24 cellular contexts compared by ENCODE assay signal in the genomic region with DNA sequence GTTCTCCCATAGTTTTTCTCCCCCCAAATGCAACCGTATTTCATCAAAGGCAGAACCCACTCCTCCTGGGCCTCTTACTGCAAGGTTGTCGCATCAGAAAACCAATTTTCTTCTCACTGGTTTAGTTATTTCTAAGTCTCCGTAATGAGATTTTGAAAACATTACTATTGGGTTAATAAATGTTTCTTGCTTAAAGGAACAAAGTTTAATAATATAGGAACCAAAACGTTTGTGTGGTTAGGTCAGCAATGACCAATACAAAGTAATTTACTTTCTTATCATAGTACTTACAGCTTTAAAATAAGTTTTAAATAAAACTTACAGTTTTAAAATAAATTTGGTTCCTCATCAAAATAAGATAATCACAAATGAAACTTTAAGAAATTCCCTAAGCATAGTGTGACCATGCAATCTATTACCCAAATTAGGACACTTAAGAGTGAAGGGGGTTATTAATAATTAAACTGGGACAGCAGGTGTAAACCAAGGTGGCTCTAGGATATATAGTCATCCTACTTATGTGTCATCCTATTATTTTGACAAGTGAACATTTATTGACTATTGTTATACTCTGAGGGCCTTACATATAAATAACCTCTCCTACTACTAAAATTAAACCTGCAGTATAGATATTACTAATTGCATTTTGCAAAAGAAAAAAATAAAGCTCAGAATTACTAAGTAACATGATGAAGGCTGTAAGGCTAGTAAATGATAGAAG.
DNase-seq lines count a peak whose midpoint lies in the region; ATAC-seq and TF ChIP-seq lines count a peak whose summit lies in the region.
"Had no signal": no experiment of that assay in that cellular context is flagged by ENCODE, and none has a peak within 500 bp of the region (broad histone marks: within the 10 kb centered on the region; RNA-seq: fewer than 3 reads in every experiment).

No MANE protein-coding gene starts in this region.

- H3K4me1 ChIP-seq in body of pancreas = no peaks in the 10 kb centered on the region

- H3K27ac ChIP-seq in body of pancreas = no peak overlapping the region
- H3K27ac ChIP-seq: GM23248, VCaP had no signal

- H3K4me3 Mint-ChIP-seq in activated T-cell treated with anti-CD3 and anti-CD28 coated beads, Interleukin-2, amount 50 U/mL, for 24 hours = no peak overlapping the region
- H3K4me3 Mint-ChIP-seq: central memory CD8-positive, alpha-beta T cell; dendritic cell treated with granulocyte-macrophage colony-stimulating factor and Interleukin-4, amounts not matched to agents 40 ng/mL and 50 ng/mL, for 4 days; natural killer cell had no signal

- H3K27me3 ChIP-seq in body of pancreas = no peaks in the 10 kb centered on the region

- no peaks in the 10 kb centered on the region for H3K4me1 Mint-ChIP-seq in activated T-cell treated with anti-CD3 and anti-CD28 coated beads, Interleukin-2, amount 50 U/mL, for 24 hours (ENCODE audit: low read depth)
- H3K4me1 Mint-ChIP-seq: central memory CD8-positive, alpha-beta T cell; natural killer cell had no signal

- H3K9me3 Mint-ChIP-seq in activated T-cell treated with anti-CD3 and anti-CD28 coated beads, Interleukin-2, amount 50 U/mL, for 24 hours = peaks cover 24% of the 10 kb centered on the region

- intact Hi-C loops in body of pancreas (cut with DNase I) = no loop called here

- H3K27ac Mint-ChIP-seq in activated T-cell treated with anti-CD3 and anti-CD28 coated beads, Interleukin-2, amount 50 U/mL, for 24 hours = no peak overlapping the region
- H3K27ac Mint-ChIP-seq: dendritic cell treated with granulocyte-macrophage colony-stimulating factor and Interleukin-4, amounts not matched to agents 40 ng/mL and 50 ng/mL, for 4 days; natural killer cell had no signal

- H3K27me3 Mint-ChIP-seq in activated T-cell treated with anti-CD3 and anti-CD28 coated beads, Interleukin-2, amount 50 U/mL, for 24 hours = no peaks in the 10 kb centered on the region
- H3K27me3 Mint-ChIP-seq: central memory CD8-positive, alpha-beta T cell; dendritic cell treated with granulocyte-macrophage colony-stimulating factor and Interleukin-4, amounts not matched to agents 40 ng/mL and 50 ng/mL, for 4 days had no signal

- no peaks in the 10 kb centered on the region for H3K36me3 ChIP-seq in body of pancreas (replicated peaks in 1 of 2; ENCODE audit: insufficient read depth in 1 of 2, low read depth in 2 of 2)

- peaks cover 16% of the 10 kb centered on the region for H3K36me3 Mint-ChIP-seq in activated T-cell treated with anti-CD3 and anti-CD28 coated beads, Interleukin-2, amount 50 U/mL, for 24 hours (ENCODE audit: low read depth)

- H3K9me3 ChIP-seq in body of pancreas = no peaks in the 10 kb centered on the region

- DNase-seq in body of pancreas (no peak), DMS153 (lab: John Stamatoyannopoulos, UW) (no peak)
- no peak for DNase-seq in activated T-cell treated with anti-CD3 and anti-CD28 coated beads, Interleukin-2, amount 50 U/mL, for 24 hours
- DNase-seq: activated CD4-positive, alpha-beta T cell treated with anti-CD3 and anti-CD28 coated beads for 4 hours; activated CD8-positive, alpha-beta memory T cell treated with anti-CD3 and anti-CD28 coated beads for 24 hours; activated effector memory CD4-positive, alpha-beta T cell treated with anti-CD3 and anti-CD28 coated beads, Interleukin-2, amount 50 U/mL, for 16 hours; GM23248; kidney glomerular epithelial cell; natural killer cell; NCI-H1092 treated with DMSO at 0.1 percent for 48 hours; NCI-H187 treated with DMSO at 0.1 percent for 48 hours; NCI-H526 treated with DMSO at 0.1 percent for 48 hours; SIG-M5; stimulated activated CD4-positive, alpha-beta T cell treated with anti-CD3 and anti-CD28 coated beads, Interleukin-15, amount 100 ng/mL, for 24 hours; stimulated activated naive CD4-positive, alpha-beta T cell had no signal

- ATAC-seq in GM18867 (IDR thresholded peaks at IDR 0.05; ENCODE audit: unreplicated experiment) (peak; percentile 64), GM21786 (IDR thresholded peaks at IDR 0.05; ENCODE audit: unreplicated experiment) (peak; percentile 46), HG03342 (IDR thresholded peaks at IDR 0.05; ENCODE audit: unreplicated experiment) (peak; percentile 77), GM21367 (IDR thresholded peaks at IDR 0.05; ENCODE audit: unreplicated experiment) (no peak), body of pancreas (no peak)
- ATAC-seq: natural killer cell, Panc1 had no signal

- TF ChIP-seq CTCF in body of pancreas (IDR thresholded peaks at IDR 0.05) = no peak

- whole genome bisulfite sequencing in body of pancreas, 2 donors = 80 to 89% methylated on average over 4 of the region's 4 CpGs

- H3K4me3 ChIP-seq in body of pancreas = no peak overlapping the region
- H3K4me3 ChIP-seq: GM23248, lung had no signal

- TF ChIP-seq POLR2A in body of pancreas (IDR thresholded peaks at IDR 0.05) = no peak

Comparison
In these comparisons a context has a peak if more than half of its experiments do, and no peak if none do; other contexts are left out.
1. ATAC-seq: peak in GM18867 (single experiment), GM21786 (single experiment) and HG03342 (single experiment); none in GM21367 (single experiment) and body of pancreas (single experiment).